1 cellular context compared by ENCODE assay signal in the genomic region with DNA sequence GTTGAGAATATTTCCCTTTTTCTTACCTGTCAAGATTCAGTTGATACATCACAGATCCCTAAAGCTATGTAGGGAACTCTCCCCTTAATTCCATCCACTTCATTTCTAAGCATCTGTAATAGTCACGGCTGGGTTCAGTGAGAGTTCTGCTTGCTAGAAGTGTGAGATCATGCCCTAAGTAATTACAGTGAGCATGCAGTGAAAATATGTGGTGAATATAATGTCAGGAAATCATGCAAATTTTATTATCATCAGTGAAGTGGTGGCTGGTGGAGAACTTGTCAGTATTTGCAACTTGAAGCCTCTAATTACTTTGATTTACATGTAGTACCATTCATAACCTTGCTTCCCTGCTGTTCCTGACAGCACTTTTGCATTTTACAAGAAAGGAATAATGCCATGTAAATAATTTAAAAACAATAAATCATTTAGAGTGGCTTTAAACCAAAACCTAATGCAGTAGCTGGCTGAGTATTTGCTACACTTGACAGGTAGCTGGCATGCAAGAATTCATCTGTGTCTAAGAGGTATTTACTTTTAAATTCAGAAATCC.
A peak's percentile ranks its signal among the peaks of the same experiment; 100 is the strongest.
TF ChIP-seq lines count a peak whose summit lies in the region.

No MANE protein-coding gene starts in this region.

TF ChIP-seq in HEK293, 187 proteins besides CTCF, POLR2A, EP300 and RAD21 (continued from another document and continues in another):
- TF ChIP-seq, protein P1, sequence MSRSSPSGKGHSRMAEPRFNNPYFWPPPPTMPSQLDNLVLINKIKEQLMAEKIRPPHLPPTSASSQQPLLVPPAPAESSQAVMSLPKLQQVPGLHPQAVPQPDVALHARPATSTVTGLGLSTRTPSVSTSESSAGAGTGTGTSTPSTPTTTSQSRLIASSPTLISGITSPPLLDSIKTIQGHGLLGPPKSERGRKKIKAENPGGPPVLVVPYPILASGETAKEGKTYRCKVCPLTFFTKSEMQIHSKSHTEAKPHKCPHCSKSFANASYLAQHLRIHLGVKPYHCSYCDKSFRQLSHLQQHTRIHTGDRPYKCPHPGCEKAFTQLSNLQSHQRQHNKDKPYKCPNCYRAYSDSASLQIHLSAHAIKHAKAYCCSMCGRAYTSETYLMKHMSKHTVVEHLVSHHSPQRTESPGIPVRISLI (tag by site-specific recombination; IDR thresholded peaks at IDR 0.05): no peak; the same call in 1 of the 2 replicates
- TF ChIP-seq HOXD13 (CRISPR knock-in tag; IDR thresholded peaks at IDR 0.05; ENCODE audit: borderline replicate concordance) (peak; percentile 76; the same call in 1 of the 2 replicates), ZFP41 (tag by site-specific recombination; IDR thresholded peaks at IDR 0.05; ENCODE audit: borderline replicate concordance) (no peak), ZNF114 (tag by site-specific recombination; IDR thresholded peaks at IDR 0.05) (no peak), ZNF133 (tag by site-specific recombination; IDR thresholded peaks at IDR 0.05) (no peak), ZIC2 (tag by site-specific recombination; IDR thresholded peaks at IDR 0.05) (peak; percentile 87), WT1 (tag by site-specific recombination; IDR thresholded peaks at IDR 0.05) (peak; percentile 97), SP3 (tag by site-specific recombination; IDR thresholded peaks at IDR 0.05) (peak; percentile 31; the same call in 1 of the 2 replicates), ZNF24 (tag by site-specific recombination; IDR thresholded peaks at IDR 0.05) (peak; percentile 97), ZNF426 (tag by site-specific recombination; IDR thresholded peaks at IDR 0.05) (peak; percentile 14; the same call in 1 of the 2 replicates), ZNF23 (tag by site-specific recombination; IDR thresholded peaks at IDR 0.05; ENCODE audit: borderline replicate concordance) (no peak), ZNF404 (tag by site-specific recombination; IDR thresholded peaks at IDR 0.05) (no peak), ZNF423 (tag by site-specific recombination; IDR thresholded peaks at IDR 0.05) (no peak), KLF8 (tag by site-specific recombination; IDR thresholded peaks at IDR 0.05) (peak; percentile 95), SCRT2 (tag by site-specific recombination; IDR thresholded peaks at IDR 0.05) (peak; percentile 77), ZNF202 (tag by site-specific recombination; IDR thresholded peaks at IDR 0.05; ENCODE audit: borderline replicate concordance) (no peak), ZNF658 (tag by site-specific recombination; IDR thresholded peaks at IDR 0.05) (no peak), ZNF791 (tag by site-specific recombination; IDR thresholded peaks at IDR 0.05) (no peak), GLI2 (tag by site-specific recombination; IDR thresholded peaks at IDR 0.05; ENCODE audit: borderline replicate concordance, low read depth) (peak; percentile 99), ZNF341 (tag by site-specific recombination; IDR thresholded peaks at IDR 0.05; ENCODE audit: low read depth) (no peak), HOXA7 (CRISPR knock-in tag; IDR thresholded peaks at IDR 0.05; ENCODE audit: borderline replicate concordance) (no peak), ZNF140 (tag by site-specific recombination; IDR thresholded peaks at IDR 0.05) (no peak), ZNF292 (tag by site-specific recombination; IDR thresholded peaks at IDR 0.05; ENCODE audit: borderline replicate concordance, low read depth) (no peak), ZNF624 (tag by site-specific recombination; IDR thresholded peaks at IDR 0.05) (no peak), ZNF830 (tag by site-specific recombination; IDR thresholded peaks at IDR 0.05; ENCODE audit: low read depth) (no peak), ZNF654 (tag by site-specific recombination; IDR thresholded peaks at IDR 0.05; ENCODE audit: low read depth) (no peak), EGR2 (tag by site-specific recombination; IDR thresholded peaks at IDR 0.05; ENCODE audit: low read depth) (no peak), ZNF561 (tag by site-specific recombination; IDR thresholded peaks at IDR 0.05; ENCODE audit: borderline replicate concordance) (peak; percentile 91), ZNF48 (tag by site-specific recombination; IDR thresholded peaks at IDR 0.05) (no peak), ZBTB7A (tag by site-specific recombination; IDR thresholded peaks at IDR 0.05; ENCODE audit: low read depth) (0 out of 2 replicates have a peak, but pooled peaks have one; percentile 45), ZNF37A (tag by site-specific recombination; IDR thresholded peaks at IDR 0.05) (no peak), ZFP37 (tag by site-specific recombination; IDR thresholded peaks at IDR 0.05) (peak; percentile 63; the same call in 1 of the 2 replicates), ZNF391 (tag by site-specific recombination; IDR thresholded peaks at IDR 0.05; ENCODE audit: borderline replicate concordance, low read depth) (peak; percentile 96), ZNF776 (tag by site-specific recombination; IDR thresholded peaks at IDR 0.05; ENCODE audit: borderline replicate concordance) (no peak), ZNF239 (tag by site-specific recombination; IDR thresholded peaks at IDR 0.05) (no peak), ZNF785 (tag by site-specific recombination; IDR thresholded peaks at IDR 0.05) (no peak)
- TF ChIP-seq, protein P2, sequence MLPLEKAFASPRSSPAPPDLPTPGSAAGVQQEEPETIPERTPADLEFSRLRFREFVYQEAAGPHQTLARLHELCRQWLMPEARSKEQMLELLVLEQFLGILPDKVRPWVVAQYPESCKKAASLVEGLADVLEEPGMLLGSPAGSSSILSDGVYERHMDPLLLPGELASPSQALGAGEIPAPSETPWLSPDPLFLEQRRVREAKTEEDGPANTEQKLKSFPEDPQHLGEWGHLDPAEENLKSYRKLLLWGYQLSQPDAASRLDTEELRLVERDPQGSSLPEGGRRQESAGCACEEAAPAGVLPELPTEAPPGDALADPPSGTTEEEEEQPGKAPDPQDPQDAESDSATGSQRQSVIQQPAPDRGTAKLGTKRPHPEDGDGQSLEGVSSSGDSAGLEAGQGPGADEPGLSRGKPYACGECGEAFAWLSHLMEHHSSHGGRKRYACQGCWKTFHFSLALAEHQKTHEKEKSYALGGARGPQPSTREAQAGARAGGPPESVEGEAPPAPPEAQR (tag by site-specific recombination; IDR thresholded peaks at IDR 0.05): no peak
- TF ChIP-seq, protein P3, sequence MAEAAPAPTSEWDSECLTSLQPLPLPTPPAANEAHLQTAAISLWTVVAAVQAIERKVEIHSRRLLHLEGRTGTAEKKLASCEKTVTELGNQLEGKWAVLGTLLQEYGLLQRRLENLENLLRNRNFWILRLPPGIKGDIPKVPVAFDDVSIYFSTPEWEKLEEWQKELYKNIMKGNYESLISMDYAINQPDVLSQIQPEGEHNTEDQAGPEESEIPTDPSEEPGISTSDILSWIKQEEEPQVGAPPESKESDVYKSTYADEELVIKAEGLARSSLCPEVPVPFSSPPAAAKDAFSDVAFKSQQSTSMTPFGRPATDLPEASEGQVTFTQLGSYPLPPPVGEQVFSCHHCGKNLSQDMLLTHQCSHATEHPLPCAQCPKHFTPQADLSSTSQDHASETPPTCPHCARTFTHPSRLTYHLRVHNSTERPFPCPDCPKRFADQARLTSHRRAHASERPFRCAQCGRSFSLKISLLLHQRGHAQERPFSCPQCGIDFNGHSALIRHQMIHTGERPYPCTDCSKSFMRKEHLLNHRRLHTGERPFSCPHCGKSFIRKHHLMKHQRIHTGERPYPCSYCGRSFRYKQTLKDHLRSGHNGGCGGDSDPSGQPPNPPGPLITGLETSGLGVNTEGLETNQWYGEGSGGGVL (tag by site-specific recombination; IDR thresholded peaks at IDR 0.05): peak; percentile 69
- TF ChIP-seq, protein P4, sequence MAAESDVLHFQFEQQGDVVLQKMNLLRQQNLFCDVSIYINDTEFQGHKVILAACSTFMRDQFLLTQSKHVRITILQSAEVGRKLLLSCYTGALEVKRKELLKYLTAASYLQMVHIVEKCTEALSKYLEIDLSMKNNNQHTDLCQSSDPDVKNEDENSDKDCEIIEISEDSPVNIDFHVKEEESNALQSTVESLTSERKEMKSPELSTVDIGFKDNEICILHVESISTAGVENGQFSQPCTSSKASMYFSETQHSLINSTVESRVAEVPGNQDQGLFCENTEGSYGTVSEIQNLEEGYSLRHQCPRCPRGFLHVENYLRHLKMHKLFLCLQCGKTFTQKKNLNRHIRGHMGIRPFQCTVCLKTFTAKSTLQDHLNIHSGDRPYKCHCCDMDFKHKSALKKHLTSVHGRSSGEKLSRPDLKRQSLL (tag by site-specific recombination; IDR thresholded peaks at IDR 0.05): 0 out of 2 replicates have a peak, but pooled peaks have one; percentile 5
- TF ChIP-seq, protein P5, sequence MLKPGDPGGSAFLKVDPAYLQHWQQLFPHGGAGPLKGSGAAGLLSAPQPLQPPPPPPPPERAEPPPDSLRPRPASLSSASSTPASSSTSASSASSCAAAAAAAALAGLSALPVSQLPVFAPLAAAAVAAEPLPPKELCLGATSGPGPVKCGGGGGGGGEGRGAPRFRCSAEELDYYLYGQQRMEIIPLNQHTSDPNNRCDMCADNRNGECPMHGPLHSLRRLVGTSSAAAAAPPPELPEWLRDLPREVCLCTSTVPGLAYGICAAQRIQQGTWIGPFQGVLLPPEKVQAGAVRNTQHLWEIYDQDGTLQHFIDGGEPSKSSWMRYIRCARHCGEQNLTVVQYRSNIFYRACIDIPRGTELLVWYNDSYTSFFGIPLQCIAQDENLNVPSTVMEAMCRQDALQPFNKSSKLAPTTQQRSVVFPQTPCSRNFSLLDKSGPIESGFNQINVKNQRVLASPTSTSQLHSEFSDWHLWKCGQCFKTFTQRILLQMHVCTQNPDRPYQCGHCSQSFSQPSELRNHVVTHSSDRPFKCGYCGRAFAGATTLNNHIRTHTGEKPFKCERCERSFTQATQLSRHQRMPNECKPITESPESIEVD (tag by site-specific recombination; IDR thresholded peaks at IDR 0.05): peak; percentile 100
- TF ChIP-seq, protein P6, sequence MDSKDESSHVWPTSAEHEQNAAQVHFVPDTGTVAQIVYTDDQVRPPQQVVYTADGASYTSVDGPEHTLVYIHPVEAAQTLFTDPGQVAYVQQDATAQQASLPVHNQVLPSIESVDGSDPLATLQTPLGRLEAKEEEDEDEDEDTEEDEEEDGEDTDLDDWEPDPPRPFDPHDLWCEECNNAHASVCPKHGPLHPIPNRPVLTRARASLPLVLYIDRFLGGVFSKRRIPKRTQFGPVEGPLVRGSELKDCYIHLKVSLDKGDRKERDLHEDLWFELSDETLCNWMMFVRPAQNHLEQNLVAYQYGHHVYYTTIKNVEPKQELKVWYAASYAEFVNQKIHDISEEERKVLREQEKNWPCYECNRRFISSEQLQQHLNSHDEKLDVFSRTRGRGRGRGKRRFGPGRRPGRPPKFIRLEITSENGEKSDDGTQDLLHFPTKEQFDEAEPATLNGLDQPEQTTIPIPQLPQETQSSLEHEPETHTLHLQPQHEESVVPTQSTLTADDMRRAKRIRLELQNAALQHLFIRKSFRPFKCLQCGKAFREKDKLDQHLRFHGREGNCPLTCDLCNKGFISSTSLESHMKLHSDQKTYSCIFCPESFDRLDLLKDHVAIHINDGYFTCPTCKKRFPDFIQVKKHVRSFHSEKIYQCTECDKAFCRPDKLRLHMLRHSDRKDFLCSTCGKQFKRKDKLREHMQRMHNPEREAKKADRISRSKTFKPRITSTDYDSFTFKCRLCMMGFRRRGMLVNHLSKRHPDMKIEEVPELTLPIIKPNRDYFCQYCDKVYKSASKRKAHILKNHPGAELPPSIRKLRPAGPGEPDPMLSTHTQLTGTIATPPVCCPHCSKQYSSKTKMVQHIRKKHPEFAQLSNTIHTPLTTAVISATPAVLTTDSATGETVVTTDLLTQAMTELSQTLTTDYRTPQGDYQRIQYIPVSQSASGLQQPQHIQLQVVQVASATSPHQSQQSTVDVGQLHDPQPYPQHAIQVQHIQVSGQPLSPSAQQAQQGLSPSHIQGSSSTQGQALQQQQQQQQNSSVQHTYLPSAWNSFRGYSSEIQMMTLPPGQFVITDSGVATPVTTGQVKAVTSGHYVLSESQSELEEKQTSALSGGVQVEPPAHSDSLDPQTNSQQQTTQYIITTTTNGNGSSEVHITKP (tag by site-specific recombination; IDR thresholded peaks at IDR 0.05): no peak
- TF ChIP-seq, protein P7, sequence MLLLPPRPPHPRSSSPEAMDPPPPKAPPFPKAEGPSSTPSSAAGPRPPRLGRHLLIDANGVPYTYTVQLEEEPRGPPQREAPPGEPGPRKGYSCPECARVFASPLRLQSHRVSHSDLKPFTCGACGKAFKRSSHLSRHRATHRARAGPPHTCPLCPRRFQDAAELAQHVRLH (tag by site-specific recombination; IDR thresholded peaks at IDR 0.05): peak; percentile 97
- TF ChIP-seq, protein P8, sequence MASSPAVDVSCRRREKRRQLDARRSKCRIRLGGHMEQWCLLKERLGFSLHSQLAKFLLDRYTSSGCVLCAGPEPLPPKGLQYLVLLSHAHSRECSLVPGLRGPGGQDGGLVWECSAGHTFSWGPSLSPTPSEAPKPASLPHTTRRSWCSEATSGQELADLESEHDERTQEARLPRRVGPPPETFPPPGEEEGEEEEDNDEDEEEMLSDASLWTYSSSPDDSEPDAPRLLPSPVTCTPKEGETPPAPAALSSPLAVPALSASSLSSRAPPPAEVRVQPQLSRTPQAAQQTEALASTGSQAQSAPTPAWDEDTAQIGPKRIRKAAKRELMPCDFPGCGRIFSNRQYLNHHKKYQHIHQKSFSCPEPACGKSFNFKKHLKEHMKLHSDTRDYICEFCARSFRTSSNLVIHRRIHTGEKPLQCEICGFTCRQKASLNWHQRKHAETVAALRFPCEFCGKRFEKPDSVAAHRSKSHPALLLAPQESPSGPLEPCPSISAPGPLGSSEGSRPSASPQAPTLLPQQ (tag by site-specific recombination; IDR thresholded peaks at IDR 0.05): peak; percentile 49; the same call in 1 of the 2 replicates
- TF ChIP-seq, protein P9, sequence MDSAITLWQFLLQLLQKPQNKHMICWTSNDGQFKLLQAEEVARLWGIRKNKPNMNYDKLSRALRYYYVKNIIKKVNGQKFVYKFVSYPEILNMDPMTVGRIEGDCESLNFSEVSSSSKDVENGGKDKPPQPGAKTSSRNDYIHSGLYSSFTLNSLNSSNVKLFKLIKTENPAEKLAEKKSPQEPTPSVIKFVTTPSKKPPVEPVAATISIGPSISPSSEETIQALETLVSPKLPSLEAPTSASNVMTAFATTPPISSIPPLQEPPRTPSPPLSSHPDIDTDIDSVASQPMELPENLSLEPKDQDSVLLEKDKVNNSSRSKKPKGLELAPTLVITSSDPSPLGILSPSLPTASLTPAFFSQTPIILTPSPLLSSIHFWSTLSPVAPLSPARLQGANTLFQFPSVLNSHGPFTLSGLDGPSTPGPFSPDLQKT (IDR thresholded peaks at IDR 0.05; ENCODE audit: borderline replicate concordance, low read depth, low read length): no peak
- TF ChIP-seq, protein P10, sequence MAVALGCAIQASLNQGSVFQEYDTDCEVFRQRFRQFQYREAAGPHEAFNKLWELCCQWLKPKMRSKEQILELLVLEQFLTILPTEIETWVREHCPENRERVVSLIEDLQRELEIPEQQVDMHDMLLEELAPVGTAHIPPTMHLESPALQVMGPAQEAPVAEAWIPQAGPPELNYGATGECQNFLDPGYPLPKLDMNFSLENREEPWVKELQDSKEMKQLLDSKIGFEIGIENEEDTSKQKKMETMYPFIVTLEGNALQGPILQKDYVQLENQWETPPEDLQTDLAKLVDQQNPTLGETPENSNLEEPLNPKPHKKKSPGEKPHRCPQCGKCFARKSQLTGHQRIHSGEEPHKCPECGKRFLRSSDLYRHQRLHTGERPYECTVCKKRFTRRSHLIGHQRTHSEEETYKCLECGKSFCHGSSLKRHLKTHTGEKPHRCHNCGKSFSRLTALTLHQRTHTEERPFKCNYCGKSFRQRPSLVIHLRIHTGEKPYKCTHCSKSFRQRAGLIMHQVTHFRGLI (tag by site-specific recombination; IDR thresholded peaks at IDR 0.05): peak; percentile 78; the same call in 1 of the 2 replicates
